In the genomic region with DNA sequence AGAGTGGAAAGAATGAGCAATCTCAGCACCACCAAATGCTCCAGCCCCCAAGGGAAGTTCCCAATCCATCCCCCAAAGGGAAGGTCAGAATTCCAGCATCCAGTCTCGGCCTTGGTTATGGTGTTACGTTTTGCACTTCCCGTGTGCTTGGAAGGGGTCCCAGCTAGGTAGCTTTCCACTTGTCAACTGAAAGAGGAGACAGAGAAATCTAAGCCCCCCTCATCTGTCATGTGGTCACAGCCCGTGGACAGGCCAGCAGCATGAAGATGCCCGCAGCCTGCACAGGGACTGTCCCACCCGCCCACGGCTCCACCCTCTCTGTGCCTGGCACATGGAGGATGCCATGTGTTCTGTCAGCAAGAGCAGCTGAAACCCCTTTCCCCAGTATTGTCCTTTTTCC, we compare ENCODE assay signal across 1 cellular context.
TF ChIP-seq lines count a peak whose summit lies in the region.

No MANE protein-coding gene starts in this region.

TF ChIP-seq in H1, 55 proteins besides CTCF, POLR2A, EP300 and RAD21 (continued from another document):
- TF ChIP-seq, protein P1, sequence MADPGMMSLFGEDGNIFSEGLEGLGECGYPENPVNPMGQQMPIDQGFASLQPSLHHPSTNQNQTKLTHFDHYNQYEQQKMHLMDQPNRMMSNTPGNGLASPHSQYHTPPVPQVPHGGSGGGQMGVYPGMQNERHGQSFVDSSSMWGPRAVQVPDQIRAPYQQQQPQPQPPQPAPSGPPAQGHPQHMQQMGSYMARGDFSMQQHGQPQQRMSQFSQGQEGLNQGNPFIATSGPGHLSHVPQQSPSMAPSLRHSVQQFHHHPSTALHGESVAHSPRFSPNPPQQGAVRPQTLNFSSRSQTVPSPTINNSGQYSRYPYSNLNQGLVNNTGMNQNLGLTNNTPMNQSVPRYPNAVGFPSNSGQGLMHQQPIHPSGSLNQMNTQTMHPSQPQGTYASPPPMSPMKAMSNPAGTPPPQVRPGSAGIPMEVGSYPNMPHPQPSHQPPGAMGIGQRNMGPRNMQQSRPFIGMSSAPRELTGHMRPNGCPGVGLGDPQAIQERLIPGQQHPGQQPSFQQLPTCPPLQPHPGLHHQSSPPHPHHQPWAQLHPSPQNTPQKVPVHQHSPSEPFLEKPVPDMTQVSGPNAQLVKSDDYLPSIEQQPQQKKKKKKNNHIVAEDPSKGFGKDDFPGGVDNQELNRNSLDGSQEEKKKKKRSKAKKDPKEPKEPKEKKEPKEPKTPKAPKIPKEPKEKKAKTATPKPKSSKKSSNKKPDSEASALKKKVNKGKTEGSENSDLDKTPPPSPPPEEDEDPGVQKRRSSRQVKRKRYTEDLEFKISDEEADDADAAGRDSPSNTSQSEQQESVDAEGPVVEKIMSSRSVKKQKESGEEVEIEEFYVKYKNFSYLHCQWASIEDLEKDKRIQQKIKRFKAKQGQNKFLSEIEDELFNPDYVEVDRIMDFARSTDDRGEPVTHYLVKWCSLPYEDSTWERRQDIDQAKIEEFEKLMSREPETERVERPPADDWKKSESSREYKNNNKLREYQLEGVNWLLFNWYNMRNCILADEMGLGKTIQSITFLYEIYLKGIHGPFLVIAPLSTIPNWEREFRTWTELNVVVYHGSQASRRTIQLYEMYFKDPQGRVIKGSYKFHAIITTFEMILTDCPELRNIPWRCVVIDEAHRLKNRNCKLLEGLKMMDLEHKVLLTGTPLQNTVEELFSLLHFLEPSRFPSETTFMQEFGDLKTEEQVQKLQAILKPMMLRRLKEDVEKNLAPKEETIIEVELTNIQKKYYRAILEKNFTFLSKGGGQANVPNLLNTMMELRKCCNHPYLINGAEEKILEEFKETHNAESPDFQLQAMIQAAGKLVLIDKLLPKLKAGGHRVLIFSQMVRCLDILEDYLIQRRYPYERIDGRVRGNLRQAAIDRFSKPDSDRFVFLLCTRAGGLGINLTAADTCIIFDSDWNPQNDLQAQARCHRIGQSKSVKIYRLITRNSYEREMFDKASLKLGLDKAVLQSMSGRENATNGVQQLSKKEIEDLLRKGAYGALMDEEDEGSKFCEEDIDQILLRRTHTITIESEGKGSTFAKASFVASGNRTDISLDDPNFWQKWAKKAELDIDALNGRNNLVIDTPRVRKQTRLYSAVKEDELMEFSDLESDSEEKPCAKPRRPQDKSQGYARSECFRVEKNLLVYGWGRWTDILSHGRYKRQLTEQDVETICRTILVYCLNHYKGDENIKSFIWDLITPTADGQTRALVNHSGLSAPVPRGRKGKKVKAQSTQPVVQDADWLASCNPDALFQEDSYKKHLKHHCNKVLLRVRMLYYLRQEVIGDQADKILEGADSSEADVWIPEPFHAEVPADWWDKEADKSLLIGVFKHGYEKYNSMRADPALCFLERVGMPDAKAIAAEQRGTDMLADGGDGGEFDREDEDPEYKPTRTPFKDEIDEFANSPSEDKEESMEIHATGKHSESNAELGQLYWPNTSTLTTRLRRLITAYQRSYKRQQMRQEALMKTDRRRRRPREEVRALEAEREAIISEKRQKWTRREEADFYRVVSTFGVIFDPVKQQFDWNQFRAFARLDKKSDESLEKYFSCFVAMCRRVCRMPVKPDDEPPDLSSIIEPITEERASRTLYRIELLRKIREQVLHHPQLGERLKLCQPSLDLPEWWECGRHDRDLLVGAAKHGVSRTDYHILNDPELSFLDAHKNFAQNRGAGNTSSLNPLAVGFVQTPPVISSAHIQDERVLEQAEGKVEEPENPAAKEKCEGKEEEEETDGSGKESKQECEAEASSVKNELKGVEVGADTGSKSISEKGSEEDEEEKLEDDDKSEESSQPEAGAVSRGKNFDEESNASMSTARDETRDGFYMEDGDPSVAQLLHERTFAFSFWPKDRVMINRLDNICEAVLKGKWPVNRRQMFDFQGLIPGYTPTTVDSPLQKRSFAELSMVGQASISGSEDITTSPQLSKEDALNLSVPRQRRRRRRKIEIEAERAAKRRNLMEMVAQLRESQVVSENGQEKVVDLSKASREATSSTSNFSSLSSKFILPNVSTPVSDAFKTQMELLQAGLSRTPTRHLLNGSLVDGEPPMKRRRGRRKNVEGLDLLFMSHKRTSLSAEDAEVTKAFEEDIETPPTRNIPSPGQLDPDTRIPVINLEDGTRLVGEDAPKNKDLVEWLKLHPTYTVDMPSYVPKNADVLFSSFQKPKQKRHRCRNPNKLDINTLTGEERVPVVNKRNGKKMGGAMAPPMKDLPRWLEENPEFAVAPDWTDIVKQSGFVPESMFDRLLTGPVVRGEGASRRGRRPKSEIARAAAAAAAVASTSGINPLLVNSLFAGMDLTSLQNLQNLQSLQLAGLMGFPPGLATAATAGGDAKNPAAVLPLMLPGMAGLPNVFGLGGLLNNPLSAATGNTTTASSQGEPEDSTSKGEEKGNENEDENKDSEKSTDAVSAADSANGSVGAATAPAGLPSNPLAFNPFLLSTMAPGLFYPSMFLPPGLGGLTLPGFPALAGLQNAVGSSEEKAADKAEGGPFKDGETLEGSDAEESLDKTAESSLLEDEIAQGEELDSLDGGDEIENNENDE (IDR thresholded peaks at IDR 0.05; ENCODE audit: insufficient replicate concordance, low read length), result no peak
- TF ChIP-seq CTBP2 (IDR thresholded peaks at IDR 0.05; ENCODE audit: borderline replicate concordance, insufficient read depth, insufficient read length, low read length) (no peak), EZH2 (IDR thresholded peaks at IDR 0.05; ENCODE audit: low read depth, low read length, severe bottlenecking) (no peak), KDM1A (IDR thresholded peaks at IDR 0.05; ENCODE audit: borderline replicate concordance, low read length) (no peak), KDM4A (IDR thresholded peaks at IDR 0.05; ENCODE audit: low read depth, low read length, severe bottlenecking) (no peak), GTF2F1 (IDR thresholded peaks at IDR 0.05; ENCODE audit: borderline replicate concordance, low read depth, low read length) (no peak), RBBP5 (IDR thresholded peaks at IDR 0.05; ENCODE audit: borderline replicate concordance, low read depth, low read length) (no peak), SP4 (IDR thresholded peaks at IDR 0.05; ENCODE audit: low read length) (no peak), RFX5 (IDR thresholded peaks at IDR 0.05; ENCODE audit: borderline replicate concordance, low read depth, low read length) (no peak), HDAC6 (IDR thresholded peaks at IDR 0.05; ENCODE audit: low read depth, low read length) (no peak)
